ENCODE assay signal across 22 cellular contexts in the genomic region with DNA sequence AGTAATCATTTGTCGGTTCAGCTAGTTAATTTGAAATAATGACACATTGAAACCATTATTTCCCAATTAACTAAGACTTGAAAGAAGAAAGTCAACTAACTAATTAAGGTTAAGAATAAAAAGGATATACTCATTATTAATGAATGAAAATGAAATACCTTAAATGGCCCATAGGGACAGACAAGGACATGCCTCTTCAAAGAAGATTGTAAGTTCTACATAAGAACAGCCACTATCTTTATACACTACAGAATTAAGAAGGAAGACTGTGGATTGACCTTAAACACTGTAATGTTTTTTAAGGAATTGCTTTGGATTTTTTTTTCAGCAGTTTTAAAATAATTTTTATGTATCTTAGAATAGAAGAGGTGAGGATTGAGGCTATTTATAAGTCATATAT.
"Had no signal": no experiment of that assay in that cellular context is flagged by ENCODE, and none has a peak within 500 bp of the region (broad histone marks: within the 10 kb centered on the region; RNA-seq: fewer than 3 reads in every experiment).

No MANE protein-coding gene starts in this region.

- H2AFZ ChIP-seq: neural progenitor cell had no signal

- H3K9me3 ChIP-seq: heart right ventricle, ovary, sigmoid colon, transverse colon had no signal

- H3K4me1 ChIP-seq: sigmoid colon, transverse colon had no signal

- H3K27ac Mint-ChIP-seq: activated CD4-positive, alpha-beta T cell treated with anti-CD3 and anti-CD28 coated beads, Interleukin-2, amount 10 ng/mL, durations not matched to agents 24 days and 14 days; activated naive CD8-positive, alpha-beta T cell; activated T-cell treated with anti-CD3 and anti-CD28 coated beads, Interleukin-2, amount 50 U/mL, for 72 hours; neural progenitor cell; T-helper 2 cell treated with Interferon-gamma antibody and Interleukin-4, amounts not matched to agents 5 μg/mL and 100 μg/mL, for 36 hours had no signal

- H3K27me3 Mint-ChIP-seq: brain had no signal

- H3K4me2 ChIP-seq: neural progenitor cell had no signal

- H3K4me1 Mint-ChIP-seq: activated CD4-positive, alpha-beta T cell treated with anti-CD3 and anti-CD28 coated beads, Interleukin-2, amount 10 ng/mL, durations not matched to agents 24 days and 14 days; central memory CD8-positive, alpha-beta T cell had no signal

- H3K9ac ChIP-seq: neural progenitor cell had no signal

- H3K9me3 Mint-ChIP-seq: activated CD4-positive, alpha-beta T cell treated with anti-CD3 and anti-CD28 coated beads, Interleukin-2, amount 10 ng/mL, durations not matched to agents 24 days and 14 days; activated T-cell treated with anti-CD3 and anti-CD28 coated beads, Interleukin-2, amount 50 U/mL, for 72 hours; central memory CD8-positive, alpha-beta T cell; neural progenitor cell; T-helper 2 cell treated with Interferon-gamma antibody and Interleukin-4, amounts not matched to agents 5 μg/mL and 100 μg/mL, for 36 hours had no signal

- H3K27me3 ChIP-seq: heart right ventricle, neural progenitor cell, ovary, sigmoid colon, transverse colon had no signal

- H3K27ac ChIP-seq: heart right ventricle, neural progenitor cell, ovary, sigmoid colon, transverse colon had no signal

- H3K4me3 ChIP-seq: heart right ventricle, lung, neural progenitor cell, ovary, sigmoid colon, transverse colon had no signal

- DNase-seq: activated CD4-positive, alpha-beta T cell treated with anti-CD3 and anti-CD28 coated beads, Interleukin-2, amount 10 ng/mL, durations not matched to agents 24 days and 14 days; activated CD4-positive, CD25-positive, alpha-beta regulatory T cell; activated CD8-positive, alpha-beta memory T cell treated with anti-CD3 and anti-CD28 coated beads, Interleukin-2, amount 50 U/mL, for 48 hours; activated gamma-delta T cell; activated T-cell treated with anti-CD3 and anti-CD28 coated beads, Interleukin-2, amount 50 U/mL, for 72 hours; cortex of kidney; effector CD4-positive, alpha-beta T cell; heart right ventricle; left cardiac atrium; ovary; sigmoid colon; stimulated activated CD4-positive, alpha-beta T cell treated with anti-CD3 and anti-CD28 coated beads, Interleukin-12 subunit alpha, Interleukin-12 subunit beta, amount 100 ng/mL, for 4 hours; stimulated activated CD4-positive, alpha-beta T cell treated with anti-CD3 and anti-CD28 coated beads, Interleukin-2, amount 100 ng/mL, for 24 hours; stimulated activated naive CD4-positive, alpha-beta T cell; transverse colon had no signal

- H3K36me3 ChIP-seq: heart right ventricle, neural progenitor cell, ovary, sigmoid colon, transverse colon had no signal

- H3K4me3 Mint-ChIP-seq: activated CD4-positive, alpha-beta T cell treated with anti-CD3 and anti-CD28 coated beads, Interleukin-2, amount 10 ng/mL, durations not matched to agents 24 days and 14 days; activated naive CD8-positive, alpha-beta T cell; activated T-cell treated with anti-CD3 and anti-CD28 coated beads, Interleukin-2, amount 50 U/mL, for 72 hours; brain; central memory CD8-positive, alpha-beta T cell; neural progenitor cell; T-helper 2 cell treated with Interferon-gamma antibody and Interleukin-4, amounts not matched to agents 5 μg/mL and 100 μg/mL, for 36 hours had no signal

- H3K36me3 Mint-ChIP-seq: activated naive CD8-positive, alpha-beta T cell; neural progenitor cell had no signal

- FAIRE-seq: frontal cortex had no signal
